1 cellular context compared by ENCODE assay signal in genomic region chr4:184395451-184395917, GRCh38.
TF ChIP-seq lines count a peak whose summit lies in the region.

No MANE protein-coding gene starts in this region.

TF ChIP-seq in GM23338, 12 proteins besides CTCF, POLR2A, EP300 and RAD21 (continued from another document):
- TF ChIP-seq ETS1 (IDR thresholded peaks at IDR 0.05), result no peak
